12 cellular contexts compared by ENCODE assay signal in genomic region chr1:12464627-12465056, GRCh38.
DNase-seq lines count a peak whose midpoint lies in the region; ATAC-seq and TF ChIP-seq lines count a peak whose summit lies in the region.
"Had no signal": no experiment of that assay in that cellular context is flagged by ENCODE, and none has a peak within 500 bp of the region (broad histone marks: within the 10 kb centered on the region; RNA-seq: fewer than 3 reads in every experiment).

No MANE protein-coding gene starts in this region.

- H3K4me1 Mint-ChIP-seq in mesothelial cell of epicardium = peaks cover 77% of the 10 kb centered on the region

- no peaks in the 10 kb centered on the region for H3K27me3 ChIP-seq in colonic mucosa
- no peaks in the 10 kb centered on the region for H3K27me3 ChIP-seq in upper lobe of right lung

- no peaks in the 10 kb centered on the region for H3K27me3 Mint-ChIP-seq in mesothelial cell of epicardium (ENCODE audit: low read depth)
- H3K27me3 Mint-ChIP-seq: naive thymus-derived CD4-positive, alpha-beta T cell had no signal

- H3K36me3 ChIP-seq in colonic mucosa (no peaks in the 10 kb centered on the region), upper lobe of right lung (no peaks in the 10 kb centered on the region)

- H3K27ac Mint-ChIP-seq in mesothelial cell of epicardium = peak overlapping the region; percentile 98

- TF ChIP-seq CTCF in colonic mucosa (IDR thresholded peaks at IDR 0.05) (no peak), mesothelial cell of epicardium (IDR thresholded peaks at IDR 0.05; ENCODE audit: unreplicated experiment) (no peak), upper lobe of right lung (IDR thresholded peaks at IDR 0.05) (no peak)

- no peak overlapping the region for H3K4me3 Mint-ChIP-seq in mesothelial cell of epicardium
- H3K4me3 Mint-ChIP-seq: naive thymus-derived CD4-positive, alpha-beta T cell had no signal

- peak; percentile 83 for ATAC-seq in upper lobe of right lung
- ATAC-seq: naive thymus-derived CD4-positive, alpha-beta T cell had no signal

- H3K27ac ChIP-seq in colonic mucosa = peak overlapping the region; percentile 25
- peak overlapping the region; percentile 56 for H3K27ac ChIP-seq in upper lobe of right lung

- intact Hi-C loops in colonic mucosa (cut with DNase I) = no loop called here
- intact Hi-C loops in upper lobe of right lung (cut with DNase I) = no loop called here

- peaks cover 4% of the 10 kb centered on the region for H3K9me3 Mint-ChIP-seq in mesothelial cell of epicardium

- no peaks in the 10 kb centered on the region for H3K4me1 ChIP-seq in colonic mucosa
- peaks cover 55% of the 10 kb centered on the region for H3K4me1 ChIP-seq in upper lobe of right lung

- no peaks in the 10 kb centered on the region for H3K9me3 ChIP-seq in colonic mucosa
- no peaks in the 10 kb centered on the region for H3K9me3 ChIP-seq in upper lobe of right lung

- H3K9ac ChIP-seq in colonic mucosa (ENCODE audit: low read depth in 2 of 2, low read length in 2 of 2) = no peak overlapping the region

- H3K4me3 ChIP-seq in colonic mucosa (no peak overlapping the region), upper lobe of right lung (no peak overlapping the region)

- DNase-seq in LHCN-M2 (ENCODE audit: low read depth) (peak; percentile 90), colonic mucosa (no peak), mesothelial cell of epicardium (ENCODE audit: low spot score in 2 of 2, unreplicated experiment in 2 of 2) (no peak), upper lobe of right lung (no peak), NCI-H1105 (lab: John Stamatoyannopoulos, UW) (no peak), 8988T (no peak), AML-193 (lab: John Stamatoyannopoulos, UW) (no peak)
- DNase-seq: activated CD4-positive, alpha-beta T cell treated with anti-CD3 and anti-CD28 coated beads for 4 hours; foreskin melanocyte; GDM1; MM.1S; naive thymus-derived CD4-positive, alpha-beta T cell had no signal

- H3K36me3 Mint-ChIP-seq in mesothelial cell of epicardium = peaks cover 15% of the 10 kb centered on the region
